17 cellular contexts compared by ENCODE assay signal in the genomic region with DNA sequence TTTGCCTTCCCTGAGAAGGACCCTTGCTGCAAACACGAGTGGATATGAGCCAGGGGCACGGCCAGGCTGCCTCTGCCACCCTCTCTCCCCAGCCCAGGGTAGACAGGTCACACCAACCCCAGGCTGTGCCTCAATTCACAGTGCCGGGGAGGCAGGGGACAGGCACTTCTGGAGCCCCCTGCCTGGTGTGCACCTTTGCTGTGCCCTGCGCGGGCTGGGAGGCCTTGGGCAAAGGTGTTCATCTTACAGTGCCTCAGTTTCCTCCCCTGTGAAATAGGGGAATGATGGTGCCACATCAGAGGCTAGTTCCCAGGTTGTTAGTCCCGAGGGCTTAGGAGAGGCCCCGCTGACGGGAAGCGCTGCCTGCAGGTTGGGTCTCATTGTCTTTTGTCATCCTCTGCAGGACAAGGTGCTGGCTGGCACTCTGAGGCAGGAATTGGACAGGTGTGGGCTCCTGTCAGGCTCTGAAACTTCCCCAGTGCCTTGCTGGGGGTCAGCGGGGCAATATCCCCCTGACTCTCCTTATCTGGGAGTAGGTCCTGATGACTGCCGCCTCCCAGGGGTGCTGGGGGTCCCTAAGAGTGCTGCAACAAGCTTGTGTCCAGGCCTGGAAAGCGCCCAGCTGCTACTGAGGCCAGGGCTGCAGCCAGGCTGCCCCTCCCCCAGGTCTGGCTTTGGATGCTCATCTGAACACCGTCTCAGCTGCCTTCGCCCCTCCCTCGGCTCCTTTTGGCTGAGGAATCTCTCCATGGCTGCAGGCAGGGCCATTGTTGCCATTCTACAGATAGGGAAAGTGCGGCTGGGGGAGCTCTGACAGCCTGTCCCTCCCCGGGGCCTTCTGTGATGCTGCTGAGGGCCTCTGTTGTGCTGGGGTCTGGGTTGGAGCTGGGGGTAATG. TPM values are rescaled to one million over a fixed set of nuclear protein-coding genes. Genes with fewer than 3 reads are reported as not detected.
A peak's percentile ranks its signal among the peaks of the same experiment; 100 is the strongest.
DNase-seq lines count a peak whose midpoint lies in the region; ATAC-seq and TF ChIP-seq lines count a peak whose summit lies in the region.
"Had no signal": no experiment of that assay in that cellular context is flagged by ENCODE, and none has a peak within 500 bp of the region (broad histone marks: within the 10 kb centered on the region; RNA-seq: fewer than 3 reads in every experiment).

No MANE protein-coding gene starts in this region.

- no peak for TF ChIP-seq POLR2A in Peyer's patch (IDR thresholded peaks at IDR 0.05)
- TF ChIP-seq POLR2A in sigmoid colon (IDR thresholded peaks at IDR 0.05), result no peak

- TF ChIP-seq EP300 in sigmoid colon (IDR thresholded peaks at IDR 0.05), result no peak

- WGBS in sigmoid colon, 2 donors, result 78 to 81% methylated on average over 17 of the region's 17 CpGs

- H3K27me3 ChIP-seq in Peyer's patch (no peaks in the 10 kb centered on the region), sigmoid colon (peaks cover 0 to 37% (median 22%) of the 10 kb centered on the region in 3 donors)

- H3K36me3 ChIP-seq in Peyer's patch (no peaks in the 10 kb centered on the region), sigmoid colon (no peaks in the 10 kb centered on the region)

- H3K9me3 ChIP-seq in Peyer's patch, result no peaks in the 10 kb centered on the region
- no peaks in the 10 kb centered on the region for H3K9me3 ChIP-seq in sigmoid colon

- no peak overlapping the region for H3K4me3 ChIP-seq in Peyer's patch
- no peak overlapping the region for H3K4me3 ChIP-seq in sigmoid colon

- DNase-seq in ELF-1 (ENCODE audit: low read depth, low spot score), result peak; percentile 70
- DNase-seq in Peyer's patch, result peak in 2 of 3 donors; percentile 30 to 33
- peak; percentile 59 for DNase-seq in islet precursor cell
- peak; percentile 55 for DNase-seq in sigmoid colon
- no peak for DNase-seq in NCI-H748 (lab: John Stamatoyannopoulos, UW; ENCODE audit: unreplicated experiment)
- no peak for DNase-seq in KG1 (lab: John Stamatoyannopoulos, UW)
- DNase-seq in C1 segment of cervical spinal cord (lab: John Stamatoyannopoulos, UW), result no peak
- DNase-seq: DMS 273 treated with DMSO at 0.1 percent for 48 hours, H9, NCI-H1436, NCI-H2029 treated with DMSO at 0.1 percent for 48 hours, NCI-H2171 treated with DMSO at 0.1 percent for 48 hours, SIG-M5 had no signal

- H3K27ac ChIP-seq in Peyer's patch (no peak overlapping the region), sigmoid colon (no peak overlapping the region)
- H3K27ac ChIP-seq: C4-2B had no signal

- no peak for TF ChIP-seq CTCF in Peyer's patch (IDR thresholded peaks at IDR 0.05)
- no peak for TF ChIP-seq CTCF in sigmoid colon (IDR thresholded peaks at IDR 0.05)

- H3K4me1 ChIP-seq in Peyer's patch, result no peaks in the 10 kb centered on the region
- H3K4me1 ChIP-seq in sigmoid colon, result no peaks in the 10 kb centered on the region

- intact Hi-C loops in sigmoid colon (cut with DNase I), result no loop called here

- no peak for ATAC-seq in GM21390 (IDR thresholded peaks at IDR 0.05; ENCODE audit: unreplicated experiment)

RNA-seq across cellular contexts. Expression of a gene that starts 3.1 kb away (rescaled TPM):
- under 1 TPM in 1 of 4 donors, not detected in 3; 0.88 TPM for total RNA-seq in Peyer's patch
- total RNA-seq in sigmoid colon, result not detected
- polyA plus RNA-seq in sigmoid colon, result under 1 TPM in 1 of 3 donors, not detected in 2; 0.58 TPM
- total RNA-seq: A673, H9, NCI-H460 had no signal

RNA-seq across cellular contexts. Expression of a gene that starts 9.9 kb away (rescaled TPM):
- total RNA-seq in Peyer's patch (10 to 100 TPM in 1 of 4 donors, 1 to 10 TPM in 3; 2.5 to 13.0 (median 5.5) TPM), sigmoid colon (not detected)
- 100 to 1,000 TPM in 1 of 3 donors, 10 to 100 TPM in 2; 15.6 to 147 (median 55.0) TPM for polyA plus RNA-seq in sigmoid colon
- total RNA-seq: A673, H9 had no signal

RNA-seq across cellular contexts. Expression of a gene that starts 21.9 kb away (rescaled TPM):
- total RNA-seq in Peyer's patch, result not detected
- not detected for total RNA-seq in sigmoid colon
- polyA plus RNA-seq in sigmoid colon, result not detected
- total RNA-seq: A673, H9, NCI-H460 had no signal

RNA-seq across cellular contexts. Expression of a gene that starts 32.8 kb away (rescaled TPM):
- total RNA-seq in Peyer's patch (not detected), sigmoid colon (not detected)
- polyA plus RNA-seq in sigmoid colon, result not detected
- total RNA-seq: A673, H9, NCI-H460 had no signal

RNA-seq across cellular contexts. Expression of a gene that starts 37.8 kb away (rescaled TPM):
- total RNA-seq in Peyer's patch, result 1 to 10 TPM in 3 of 4 donors, not detected in 1; 1.4 to 1.9 (median 1.8) TPM
- total RNA-seq in sigmoid colon, result not detected
- polyA plus RNA-seq in sigmoid colon, result 10 to 100 TPM in 1 of 3 donors, not detected in 2; 20.8 TPM
- total RNA-seq: A673, NCI-H460 had no signal

Comparison
In these comparisons a context has a peak if more than half of its experiments do, and no peak if none do; other contexts are left out.
1. DNase-seq: peak in ELF-1 (single experiment), Peyer's patch (2 of 3), islet precursor cell (single experiment) and sigmoid colon (single experiment); none in NCI-H748 (single experiment), KG1 (single experiment) and C1 segment of cervical spinal cord (0 of 14).